In genomic region chr3:195609229-195609628, GRCh38 we compare ENCODE assay signal across 21 cellular contexts. TPM values are rescaled to one million over a fixed set of nuclear protein-coding genes. Genes with fewer than 3 reads are reported as not detected.
DNase-seq lines count a peak whose midpoint lies in the region; ATAC-seq and TF ChIP-seq lines count a peak whose summit lies in the region.
"Had no signal": no experiment of that assay in that cellular context is flagged by ENCODE, and none has a peak within 500 bp of the region (broad histone marks: within the 10 kb centered on the region; RNA-seq: fewer than 3 reads in every experiment).

No MANE protein-coding gene starts in this region.

- intact Hi-C loops in CD4-positive, alpha-beta memory T cell (cut with micrococcal nuclease): loop anchor here (1.0 kb wide), 1 partner anchor 59 kb away; no protein-coding TSS in a partner anchor
- intact Hi-C loops in natural killer cell (cut with micrococcal nuclease): no loop called here
- intact Hi-C loops in heart right ventricle (cut with DNase I): no loop called here

- peak; percentile 70 to 86 (median 82) for DNase-seq in CD4-positive, alpha-beta memory T cell
- DNase-seq in T-cell (peak in 27 of 34 experiments; percentile 12 to 78 (median 40)), natural killer cell (no peak), Karpas-422 (no peak), heart right ventricle (no peak)
- DNase-seq: AML-193, body of pancreas, gastrocnemius medialis, left cardiac atrium, midbrain, NCI-H1417 treated with DMSO at 0.1 percent for 48 hours, nucleus accumbens, PC-9, right lobe of liver, SJCRH30, T1000 had no signal

- ATAC-seq in T-cell (replicated peaks in 1 of 4) (peak; percentile 73 to 96 (median 93)), natural killer cell (peak; percentile 37 to 66 (median 42)), HG02884 (IDR thresholded peaks at IDR 0.05; ENCODE audit: unreplicated experiment) (no peak), heart right ventricle (no peak)
- ATAC-seq: body of pancreas, gastrocnemius medialis, left cardiac atrium, right lobe of liver had no signal

- POLR2A ChIA-PET in CD4-positive, alpha-beta memory T cell (lab: Charles Lee; ENCODE audit: partially characterized antibody): interaction anchor here (0.7 to 2.6 kb wide), 4 partner anchors 59 to 66 kb away, joined by 3 to 12 read pairs (median 8); partner anchors contain the start of gene PPP1R2
- POLR2A ChIA-PET in T-cell (lab: Charles Lee): no interaction called here

- no peaks in the 10 kb centered on the region for H3K9me2 ChIP-seq in Karpas-422 (replicated peaks; ENCODE audit: insufficient read depth, low read length)

- TF ChIP-seq CTCF in natural killer cell (IDR thresholded peaks at IDR 0.05): no peak
- no peak for TF ChIP-seq CTCF in heart right ventricle (IDR thresholded peaks at IDR 0.05)

- no peaks in the 10 kb centered on the region for H3K27me3 ChIP-seq in CD4-positive, alpha-beta memory T cell (ENCODE audit: insufficient read depth, low read length)
- no peaks in the 10 kb centered on the region for H3K27me3 ChIP-seq in Karpas-422 (ENCODE audit: low read length)
- no peaks in the 10 kb centered on the region for H3K27me3 ChIP-seq in heart right ventricle
- H3K27me3 ChIP-seq: body of pancreas, gastrocnemius medialis, right lobe of liver, SJCRH30, vagina had no signal

- H3K9me3 Mint-ChIP-seq in CD4-positive, alpha-beta memory T cell: peaks cover 0 to 23% (median 12%) of the 10 kb centered on the region in 8 donors
- peaks cover 0 to 21% (median 9%) of the 10 kb centered on the region in 3 donors for H3K9me3 Mint-ChIP-seq in T-cell
- H3K9me3 Mint-ChIP-seq in activated naive CD8-positive, alpha-beta T cell (ENCODE audit: low read depth): peaks cover 14% of the 10 kb centered on the region
- peaks cover 0 to 2% of the 10 kb centered on the region in 2 donors for H3K9me3 Mint-ChIP-seq in natural killer cell

- H3K36me3 Mint-ChIP-seq in CD4-positive, alpha-beta memory T cell: peaks cover 2 to 3% of the 10 kb centered on the region in 2 donors
- H3K36me3 Mint-ChIP-seq in T-cell: peaks cover 3% of the 10 kb centered on the region
- H3K36me3 Mint-ChIP-seq in activated naive CD8-positive, alpha-beta T cell: peaks cover 6% of the 10 kb centered on the region
- H3K36me3 Mint-ChIP-seq in natural killer cell: peaks cover 12% of the 10 kb centered on the region

- peak overlapping the region; percentile 23 to 75 (median 50) for H3K4me3 Mint-ChIP-seq in CD4-positive, alpha-beta memory T cell
- H3K4me3 Mint-ChIP-seq in T-cell (peak overlapping the region in 1 of 3 donors; percentile 32), natural killer cell (no peak overlapping the region)
- peak overlapping the region; percentile 42 for H3K4me3 Mint-ChIP-seq in activated naive CD8-positive, alpha-beta T cell
- H3K4me3 Mint-ChIP-seq: dendritic cell treated with granulocyte-macrophage colony-stimulating factor and Interleukin-4, amounts not matched to agents 40 ng/mL and 50 ng/mL, for 4 days had no signal

- H3K4me1 Mint-ChIP-seq in CD4-positive, alpha-beta memory T cell: peaks cover 17 to 38% (median 29%) of the 10 kb centered on the region in 4 donors
- peaks cover 26 to 40% (median 37%) of the 10 kb centered on the region in 3 donors for H3K4me1 Mint-ChIP-seq in T-cell
- peaks cover 58% of the 10 kb centered on the region for H3K4me1 Mint-ChIP-seq in activated naive CD8-positive, alpha-beta T cell (ENCODE audit: low read depth)
- peaks cover 6 to 8% of the 10 kb centered on the region in 2 donors for H3K4me1 Mint-ChIP-seq in natural killer cell

- no peaks in the 10 kb centered on the region for H3K27me3 Mint-ChIP-seq in CD4-positive, alpha-beta memory T cell
- H3K27me3 Mint-ChIP-seq in T-cell (no peaks in the 10 kb centered on the region), natural killer cell (ENCODE audit: low read depth in 2 of 2) (peaks cover 3 to 4% of the 10 kb centered on the region in 2 donors)
- no peaks in the 10 kb centered on the region for H3K27me3 Mint-ChIP-seq in activated naive CD8-positive, alpha-beta T cell

- no peak overlapping the region for H2AFZ ChIP-seq in Karpas-422 (ENCODE audit: low read length)
- H2AFZ ChIP-seq: PC-9 had no signal

- H3K9me3 ChIP-seq in CD4-positive, alpha-beta memory T cell (ENCODE audit: control insufficient read depth in 1 of 2, low read length in 2 of 2): no peaks in the 10 kb centered on the region
- H3K9me3 ChIP-seq in Karpas-422 (ENCODE audit: low read length) (peaks cover 20% of the 10 kb centered on the region), heart right ventricle (peaks cover 0 to 27% (median 10%) of the 10 kb centered on the region in 11 donors)
- H3K9me3 ChIP-seq: body of pancreas, gastrocnemius medialis, vagina had no signal

- H3K27ac ChIP-seq in CD4-positive, alpha-beta memory T cell (ENCODE audit: low read depth, low read length): peak overlapping the region; percentile 7
- no peak overlapping the region for H3K27ac ChIP-seq in Karpas-422 (ENCODE audit: low read length)
- H3K27ac ChIP-seq in heart right ventricle: no peak overlapping the region
- H3K27ac ChIP-seq: body of pancreas, gastrocnemius medialis, PC-9, right lobe of liver, SJCRH30, vagina had no signal

- no peak overlapping the region for H3K4me3 ChIP-seq in CD4-positive, alpha-beta memory T cell (ENCODE audit: low read length in 2 of 2)
- H3K4me3 ChIP-seq in Karpas-422 (ENCODE audit: low read length) (no peak overlapping the region), heart right ventricle (no peak overlapping the region)
- H3K4me3 ChIP-seq: body of pancreas, gastrocnemius medialis, PC-9, right lobe of liver, SJCRH30, vagina had no signal

- 81 to 88% methylated on average over 3 of the region's 3 CpGs for WGBS in heart right ventricle, 2 donors

- H4K20me1 ChIP-seq in Karpas-422 (ENCODE audit: insufficient read depth, low read depth, low read length): no peaks in the 10 kb centered on the region

- H3K27ac Mint-ChIP-seq in CD4-positive, alpha-beta memory T cell: peak overlapping the region; percentile 66 to 97 (median 83)
- peak overlapping the region; percentile 70 to 82 for H3K27ac Mint-ChIP-seq in T-cell
- peak overlapping the region; percentile 62 for H3K27ac Mint-ChIP-seq in activated naive CD8-positive, alpha-beta T cell
- H3K27ac Mint-ChIP-seq in natural killer cell: peak overlapping the region in 1 of 2 donors; percentile 31
- H3K27ac Mint-ChIP-seq: dendritic cell treated with granulocyte-macrophage colony-stimulating factor and Interleukin-4, amounts not matched to agents 40 ng/mL and 50 ng/mL, for 4 days had no signal

- CTCF ChIA-PET in CD4-positive, alpha-beta memory T cell (lab: Charles Lee; ENCODE audit: partially characterized antibody): interaction anchor here (0.8 to 1.0 kb wide), 2 partner anchors 49 to 243 kb away, joined by 3 read pairs; no protein-coding TSS in a partner anchor
- CTCF ChIA-PET in T-cell (lab: Charles Lee): no interaction called here

- no peaks in the 10 kb centered on the region for H3K36me3 ChIP-seq in CD4-positive, alpha-beta memory T cell (ENCODE audit: insufficient read depth, low read length)
- no peaks in the 10 kb centered on the region for H3K36me3 ChIP-seq in Karpas-422 (ENCODE audit: insufficient read depth, low read length)
- no peaks in the 10 kb centered on the region for H3K36me3 ChIP-seq in heart right ventricle
- H3K36me3 ChIP-seq: gastrocnemius medialis, right lobe of liver, SJCRH30, vagina had no signal

- H3K4me2 ChIP-seq in Karpas-422 (ENCODE audit: low read depth, low read length, poor library complexity, severe bottlenecking): no peak overlapping the region
- H3K4me2 ChIP-seq: PC-9 had no signal

- no peak overlapping the region for H3K9ac ChIP-seq in Karpas-422 (ENCODE audit: low read length)

- H3K79me2 ChIP-seq in Karpas-422 (ENCODE audit: low read length): no peaks in the 10 kb centered on the region

- H3K4me1 ChIP-seq in CD4-positive, alpha-beta memory T cell (ENCODE audit: insufficient read depth, low read length): peaks cover 25% of the 10 kb centered on the region
- H3K4me1 ChIP-seq in Karpas-422 (ENCODE audit: low read length) (no peaks in the 10 kb centered on the region), heart right ventricle (peaks cover 0 to 18% (median 5%) of the 10 kb centered on the region in 9 donors)
- H3K4me1 ChIP-seq: body of pancreas, gastrocnemius medialis, right lobe of liver, SJCRH30, vagina had no signal

RNA-seq across cellular contexts. Expression of gene APOD, which starts 25.5 kb away (rescaled TPM):
- total RNA-seq in CD4-positive, alpha-beta memory T cell: not detected
- polyA plus RNA-seq in CD4-positive, alpha-beta memory T cell: not detected
- total RNA-seq in T-cell (under 1 TPM in 1 of 5 donors, not detected in 4; 0.55 TPM), natural killer cell (not detected), heart right ventricle (100 to 1,000 TPM in 6 of 10 donors, 10 to 100 TPM in 4; 73.9 to 582 (median 104) TPM)
- 0.18 TPM in 1 of 2 replicates, not detected in the other for total RNA-seq in Karpas-422 (2014; rRNA removed; shearing (Covaris generic); ENCODE audit: low replicate concordance)
- polyA plus RNA-seq in heart right ventricle: 100 to 1,000 TPM; 199 to 235 TPM
- total RNA-seq: epithelial cell of proximal tubule had no signal

Comparison
In these comparisons a context has a peak if more than half of its experiments do, and no peak if none do; other contexts are left out.
1. DNase-seq: peak in CD4-positive, alpha-beta memory T cell (5 of 5) and T-cell (27 of 34); none in natural killer cell (single experiment), Karpas-422 (single experiment) and heart right ventricle (0 of 2).
2. ATAC-seq: peak in T-cell (4 of 4) and natural killer cell (3 of 3); none in HG02884 (single experiment) and heart right ventricle (0 of 8).
3. RNA of gene APOD, which starts 25.5 kb away (total RNA-seq): 73.9 to 582 TPM in heart right ventricle; 0.18 TPM in Karpas-422, 0.55 TPM in T-cell, not detected in CD4-positive, alpha-beta memory T cell and not detected in natural killer cell; every median in the first group is over 10 times any median in the second.